21 cellular contexts compared by ENCODE assay signal in genomic region chr5:140764177-140765020, GRCh38. TPM values are rescaled to one million over a fixed set of nuclear protein-coding genes. Genes with fewer than 3 reads are reported as not detected.
A peak's percentile ranks its signal among the peaks of the same experiment; 100 is the strongest.
DNase-seq lines count a peak whose midpoint lies in the region; ATAC-seq, FAIRE-seq and TF ChIP-seq lines count a peak whose summit lies in the region.
"Had no signal": no experiment of that assay in that cellular context is flagged by ENCODE, and none has a peak within 500 bp of the region (broad histone marks: within the 10 kb centered on the region; RNA-seq: fewer than 3 reads in every experiment).

No MANE protein-coding gene starts in this region.

- TF ChIP-seq CTCF in H1 (IDR thresholded peaks at IDR 0.05; ENCODE audit: control extremely low read depth in 1 of 3, insufficient read depth in 1 of 3, low read depth in 1 of 3, low read length in 3 of 3): no peak
- no peak for TF ChIP-seq CTCF in esophagus muscularis mucosa (IDR thresholded peaks at IDR 0.05)

- intact Hi-C loops in esophagus muscularis mucosa (cut with DNase I): no loop called here

- in situ Hi-C loops in SK-MEL-5 (cut with HindIII; ENCODE audit: low pct_unique_long_range_greater_than_20kb, low sequenced_read_pairs): no loop called here

- CTCF ChIA-PET in H1 (lab: Charles Lee; ENCODE audit: partially characterized antibody): no interaction called here

- no peak overlapping the region for H2BK20ac ChIP-seq in H1 (ENCODE audit: low read length)

- no peaks in the 10 kb centered on the region for H3K4me1 ChIP-seq in H1 (replicated peaks in 1 of 4; ENCODE audit: control insufficient read depth in 3 of 4, insufficient read depth in 4 of 4, low read length in 3 of 4)
- no peaks in the 10 kb centered on the region for H3K4me1 ChIP-seq in esophagus muscularis mucosa
- H3K4me1 ChIP-seq: BLaER1, SJCRH30 had no signal

- H3K56ac ChIP-seq in H1 (replicated peaks; ENCODE audit: insufficient read length, low read depth, low read length): no peak overlapping the region

- no peak overlapping the region for H3K4me2 ChIP-seq in H1 (ENCODE audit: insufficient read depth in 1 of 2, low read depth in 2 of 2, low read length in 2 of 2)
- H3K4me2 ChIP-seq: BLaER1 had no signal

- H2BK5ac ChIP-seq in H1 (ENCODE audit: low read depth, low read length): no peak overlapping the region

- no peaks in the 10 kb centered on the region for H3K23me2 ChIP-seq in H1 (ENCODE audit: low read depth, low read length)

- H4K20me1 ChIP-seq in H1 (replicated peaks in 1 of 2; ENCODE audit: control insufficient read depth in 1 of 2, insufficient read depth in 2 of 2, low read length in 2 of 2): no peaks in the 10 kb centered on the region
- H4K20me1 ChIP-seq: BLaER1 had no signal

- H2BK120ac ChIP-seq in H1 (replicated peaks; ENCODE audit: low read depth, low read length): no peak overlapping the region

- no peaks in the 10 kb centered on the region for H3K36me3 ChIP-seq in H1 (ENCODE audit: control insufficient read depth in 2 of 4, insufficient read depth in 4 of 4, low read length in 3 of 4)
- no peaks in the 10 kb centered on the region for H3K36me3 ChIP-seq in esophagus muscularis mucosa
- H3K36me3 ChIP-seq: BLaER1, SJCRH30 had no signal

- H3K9ac ChIP-seq in H1 (replicated peaks in 1 of 4; ENCODE audit: extremely low read depth in 1 of 4, low read depth in 3 of 4, low read length in 3 of 4): no peak overlapping the region
- H3K9ac ChIP-seq: BLaER1 had no signal

- FAIRE-seq in H1 (lab: Jason Lieb, UNC): no peak
- FAIRE-seq: GM19239, HTR-8/SVneo had no signal

- H3K14ac ChIP-seq in H1 (ENCODE audit: insufficient read length): no peak overlapping the region

- no peak overlapping the region for H4K8ac ChIP-seq in H1 (ENCODE audit: extremely low read depth, insufficient read depth, low read length)

- no peak overlapping the region for H2AFZ ChIP-seq in H1 (ENCODE audit: low read length)

- H3K27ac ChIP-seq in H1 (ENCODE audit: low read depth, low read length) (no peak overlapping the region), esophagus muscularis mucosa (replicated peaks in 1 of 4) (no peak overlapping the region)
- H3K27ac ChIP-seq: 22Rv1, BLaER1, RWPE1, SJCRH30 had no signal

- DNase-seq in DMS53 (lab: John Stamatoyannopoulos, UW) (peak; percentile 23), DMS53 treated with DMSO at 0.1 percent for 48 hours (lab: John Stamatoyannopoulos, UW; ENCODE audit: unreplicated experiment) (no peak), SK-MEL-5 (ENCODE audit: low read depth, low spot score) (peak; percentile 6), H1 (ENCODE audit: low read depth in 1 of 2, low spot score in 2 of 2) (no peak), esophagus muscularis mucosa (ENCODE audit: extremely low spot score) (no peak), putamen (ENCODE audit: low spot score) (no peak), NCI-H748 (lab: John Stamatoyannopoulos, UW; ENCODE audit: unreplicated experiment) (no peak)
- DNase-seq: CD8-positive, alpha-beta memory T cell; H7; NCI-H1417; NCI-H187 treated with DMSO at 0.1 percent for 48 hours; NCI-H446; NCI-H748 treated with DMSO at 0.1 percent for 48 hours had no signal

- no peak overlapping the region for H2BK12ac ChIP-seq in H1 (ENCODE audit: low read depth, low read length)

- no peak overlapping the region for H4K5ac ChIP-seq in H1 (ENCODE audit: insufficient read length, low read depth, low read length)

- H2BK15ac ChIP-seq in H1 (ENCODE audit: low read length): no peak overlapping the region

- TF ChIP-seq EP300 in H1 (IDR thresholded peaks at IDR 0.05; ENCODE audit: borderline replicate concordance in 1 of 2, low read depth in 2 of 2, low read length in 2 of 2) (no peak), esophagus muscularis mucosa (IDR thresholded peaks at IDR 0.05) (no peak)

- H3K9me3 ChIP-seq in H1 (ENCODE audit: insufficient read depth in 2 of 2, low read depth in 1 of 2, low read length in 1 of 2) (peaks cover 58 to 60% of the 10 kb centered on the region in 2 experiments), esophagus muscularis mucosa (peaks cover 0 to 99% (median 94%) of the 10 kb centered on the region in 4 donors)

- H3K79me1 ChIP-seq in H1 (ENCODE audit: low read depth, low read length): no peaks in the 10 kb centered on the region

- POLR2A ChIA-PET in H1 (lab: Charles Lee; ENCODE audit: partially characterized antibody): no interaction called here

- no peaks in the 10 kb centered on the region for H3K79me2 ChIP-seq in H1 (ENCODE audit: control insufficient read depth in 1 of 2, insufficient read depth in 2 of 2, low read length in 2 of 2)

- no peak for TF ChIP-seq RAD21 in H1 (IDR thresholded peaks at IDR 0.05 in 1 of 2, conservative IDR thresholded peaks at IDR 0.05 in 1 of 2; ENCODE audit: low read depth in 2 of 2, low read length in 2 of 2)

- no peak for ATAC-seq in HG03457 (IDR thresholded peaks at IDR 0.05; ENCODE audit: unreplicated experiment)

- no peak overlapping the region for H2AK5ac ChIP-seq in H1 (ENCODE audit: low read depth, low read length)

- no peak overlapping the region for H4K91ac ChIP-seq in H1 (replicated peaks; ENCODE audit: insufficient read length, low read length)

- no peak overlapping the region for H3K4ac ChIP-seq in H1 (replicated peaks; ENCODE audit: insufficient read length, low read depth, low read length)

- no peak for TF ChIP-seq POLR2A in H1 (IDR thresholded peaks at IDR 0.05; ENCODE audit: control extremely low read depth in 1 of 2, low read depth in 2 of 2, low read length in 2 of 2)
- TF ChIP-seq POLR2A in esophagus muscularis mucosa (IDR thresholded peaks at IDR 0.05; ENCODE audit: low read depth): no peak

- no peak overlapping the region for H3K18ac ChIP-seq in H1 (ENCODE audit: extremely low read depth, low read length)

- 90% methylated on average over 2 of the region's 2 CpGs; no CpG with 5 or more reads in 1 of the 2 experiments for WGBS in H1 (ENCODE audit: extremely low coverage in 1 of 2, insufficient coverage in 1 of 2, insufficient read length in 1 of 2, insufficient replicate concordance in 2 of 2, low coverage in 1 of 2, low lambda C conversion rate in 2 of 2, missing lambda C conversion rate in 1 of 2), 2 experiments
- 94% methylated on average over 2 of the region's 2 CpGs for WGBS in esophagus muscularis mucosa

- no peaks in the 10 kb centered on the region for H3K27me3 ChIP-seq in H1 (replicated peaks in 1 of 4; ENCODE audit: control insufficient read depth in 3 of 4, extremely low read depth in 1 of 4, insufficient read depth in 3 of 4, low read length in 3 of 4)
- no peaks in the 10 kb centered on the region for H3K27me3 ChIP-seq in esophagus muscularis mucosa
- H3K27me3 ChIP-seq: BLaER1, SJCRH30 had no signal

- no peak overlapping the region for H3K23ac ChIP-seq in H1 (ENCODE audit: insufficient read length)

- H3K4me3 ChIP-seq in H1 (ENCODE audit: extremely low read depth in 1 of 4, insufficient read depth in 2 of 4, low read depth in 3 of 4, low read length in 4 of 4) (no peak overlapping the region), esophagus muscularis mucosa (no peak overlapping the region)
- H3K4me3 ChIP-seq: BLaER1, SJCRH30 had no signal

RNA-seq across cellular contexts. Expression of gene PCDHA1, which starts 21.5 kb away (rescaled TPM):
- total RNA-seq in SK-MEL-5 (2014; rRNA removed; shearing (Covaris generic)): 0.48 and 0.55 TPM in 2 replicates
- 0.85 and 1.2 TPM in 2 replicates for polyA plus RNA-seq in SK-MEL-5 (2015; cell fraction: cytosol; rRNA removed)
- polyA plus RNA-seq in SK-MEL-5 (2015; cell fraction: nucleus; rRNA removed): not detected in 2 replicates
- 0.50 and 0.52 TPM in 2 replicates for total RNA-seq in H1 (2021; fragmentation: NEBNext Ultra II Directional; extraction: Animal tissue kit (Norgen Biotek cat#: 25700))
- polyA plus RNA-seq in H1 (2011; rRNA removed): 0.23 and 0.52 TPM in 2 replicates
- 0.54 TPM for polyA plus RNA-seq in H1 (2011; cell fraction: cytosol; rRNA removed)
- polyA plus RNA-seq in H1 (2011; cell fraction: nucleus; rRNA removed): 0.80 TPM
- polyA plus RNA-seq in H1 (2012, experiment 1 of 2): 0.29 to 0.62 TPM (median 0.52 TPM) in 4 replicates
- polyA plus RNA-seq in H1 (2012, experiment 2 of 2): 0.12 TPM
- polyA plus RNA-seq in H1 (2013, experiment 1 of 2): 2.6 TPM
- polyA plus RNA-seq in H1 (2013, experiment 2 of 2): 2.3 TPM
- polyA minus RNA-seq in H1 (2011; rRNA and poly(A)+ RNA removed): 0.34 and 0.54 TPM in 2 replicates
- polyA minus RNA-seq in H1 (2011; cell fraction: cytosol; rRNA and poly(A)+ RNA removed): 1.0 TPM
- polyA minus RNA-seq in H1 (2011; cell fraction: nucleus; rRNA and poly(A)+ RNA removed): 1.4 TPM
- total RNA-seq in esophagus muscularis mucosa: not detected
- total RNA-seq: CD8-positive, alpha-beta memory T cell; H7; SJCRH30 had no signal
- polyA plus RNA-seq: CD8-positive, alpha-beta memory T cell; IgD-negative memory B cell had no signal

RNA-seq across cellular contexts. Expression of gene PCDHA2, which starts 30.3 kb away (rescaled TPM):
- 0.08 and 0.13 TPM in 2 replicates for total RNA-seq in SK-MEL-5 (2014; rRNA removed; shearing (Covaris generic))
- polyA plus RNA-seq in SK-MEL-5 (2015; cell fraction: cytosol; rRNA removed): 0.20 and 0.25 TPM in 2 replicates
- 0.09 and 0.23 TPM in 2 replicates for polyA plus RNA-seq in SK-MEL-5 (2015; cell fraction: nucleus; rRNA removed)
- total RNA-seq in H1 (2021; fragmentation: NEBNext Ultra II Directional; extraction: Animal tissue kit (Norgen Biotek cat#: 25700)): 1.9 TPM in 2 replicates
- polyA plus RNA-seq in H1 (2011; rRNA removed): 0.86 and 1.2 TPM in 2 replicates
- polyA plus RNA-seq in H1 (2011; cell fraction: cytosol; rRNA removed): 1.3 TPM
- polyA plus RNA-seq in H1 (2011; cell fraction: nucleus; rRNA removed): 2.1 TPM
- polyA plus RNA-seq in H1 (2012, experiment 1 of 2): 1.8 to 2.9 TPM (median 2.4 TPM) in 4 replicates
- polyA plus RNA-seq in H1 (2012, experiment 2 of 2): 0.24 TPM
- polyA plus RNA-seq in H1 (2013, experiment 1 of 2): 0.99 TPM
- 0.85 TPM for polyA plus RNA-seq in H1 (2013, experiment 2 of 2)
- 3.0 and 3.4 TPM in 2 replicates for polyA minus RNA-seq in H1 (2011; rRNA and poly(A)+ RNA removed)
- polyA minus RNA-seq in H1 (2011; cell fraction: cytosol; rRNA and poly(A)+ RNA removed): 2.8 TPM
- 13.8 TPM for polyA minus RNA-seq in H1 (2011; cell fraction: nucleus; rRNA and poly(A)+ RNA removed)
- total RNA-seq in esophagus muscularis mucosa: under 1 TPM in 3 of 4 donors, not detected in 1; 0.13 to 0.42 (median 0.34) TPM
- total RNA-seq: CD8-positive, alpha-beta memory T cell; H7; SJCRH30 had no signal
- polyA plus RNA-seq: CD8-positive, alpha-beta memory T cell; IgD-negative memory B cell had no signal

RNA-seq across cellular contexts. Expression of gene PCDHA3, which starts 36.5 kb away (rescaled TPM):
- 0.27 and 0.48 TPM in 2 replicates for total RNA-seq in SK-MEL-5 (2014; rRNA removed; shearing (Covaris generic))
- 0.56 and 0.82 TPM in 2 replicates for polyA plus RNA-seq in SK-MEL-5 (2015; cell fraction: cytosol; rRNA removed)
- polyA plus RNA-seq in SK-MEL-5 (2015; cell fraction: nucleus; rRNA removed): 0.70 and 1.5 TPM in 2 replicates
- total RNA-seq in H1 (2021; fragmentation: NEBNext Ultra II Directional; extraction: Animal tissue kit (Norgen Biotek cat#: 25700)): 0.67 and 0.80 TPM in 2 replicates
- 0.48 and 0.61 TPM in 2 replicates for polyA plus RNA-seq in H1 (2011; rRNA removed)
- polyA plus RNA-seq in H1 (2011; cell fraction: cytosol; rRNA removed): 0.71 TPM
- polyA plus RNA-seq in H1 (2011; cell fraction: nucleus; rRNA removed): 1.7 TPM
- polyA plus RNA-seq in H1 (2012, experiment 1 of 2): 0.69 to 1.7 TPM (median 1.3 TPM) in 4 replicates
- polyA plus RNA-seq in H1 (2012, experiment 2 of 2): 0.21 TPM
- 1.7 TPM for polyA plus RNA-seq in H1 (2013, experiment 1 of 2)
- polyA plus RNA-seq in H1 (2013, experiment 2 of 2): 1.3 TPM
- 0.88 and 1.5 TPM in 2 replicates for polyA minus RNA-seq in H1 (2011; rRNA and poly(A)+ RNA removed)
- polyA minus RNA-seq in H1 (2011; cell fraction: cytosol; rRNA and poly(A)+ RNA removed): 0.66 TPM
- polyA minus RNA-seq in H1 (2011; cell fraction: nucleus; rRNA and poly(A)+ RNA removed): 6.1 TPM
- 1 to 10 TPM in 3 of 4 donors, under 1 TPM in 1; 0.17 to 1.9 (median 1.2) TPM for total RNA-seq in esophagus muscularis mucosa
- total RNA-seq: CD8-positive, alpha-beta memory T cell; H7 had no signal
- polyA plus RNA-seq: CD8-positive, alpha-beta memory T cell; IgD-negative memory B cell had no signal

RNA-seq across cellular contexts. Expression of gene PCDHA4, which starts 42.5 kb away (rescaled TPM):
- 0.48 and 0.67 TPM in 2 replicates for total RNA-seq in SK-MEL-5 (2014; rRNA removed; shearing (Covaris generic))
- 0.43 and 0.49 TPM in 2 replicates for polyA plus RNA-seq in SK-MEL-5 (2015; cell fraction: cytosol; rRNA removed)
- polyA plus RNA-seq in SK-MEL-5 (2015; cell fraction: nucleus; rRNA removed): 0.06 TPM in 1 of 2 replicates, not detected in the other
- total RNA-seq in H1 (2021; fragmentation: NEBNext Ultra II Directional; extraction: Animal tissue kit (Norgen Biotek cat#: 25700)): 5.3 and 5.7 TPM in 2 replicates
- 3.7 and 3.8 TPM in 2 replicates for polyA plus RNA-seq in H1 (2011; rRNA removed)
- 3.8 TPM for polyA plus RNA-seq in H1 (2011; cell fraction: cytosol; rRNA removed)
- polyA plus RNA-seq in H1 (2011; cell fraction: nucleus; rRNA removed): 6.3 TPM
- polyA plus RNA-seq in H1 (2012, experiment 1 of 2): 3.1 to 4.6 TPM (median 3.9 TPM) in 4 replicates
- polyA plus RNA-seq in H1 (2012, experiment 2 of 2): 2.0 TPM
- 4.8 TPM for polyA plus RNA-seq in H1 (2013, experiment 1 of 2)
- 4.7 TPM for polyA plus RNA-seq in H1 (2013, experiment 2 of 2)
- polyA minus RNA-seq in H1 (2011; rRNA and poly(A)+ RNA removed): 8.7 and 11.0 TPM in 2 replicates
- 7.2 TPM for polyA minus RNA-seq in H1 (2011; cell fraction: cytosol; rRNA and poly(A)+ RNA removed)
- polyA minus RNA-seq in H1 (2011; cell fraction: nucleus; rRNA and poly(A)+ RNA removed): 23.3 TPM
- 1 to 10 TPM in 1 of 4 donors, under 1 TPM in 3; 0.45 to 1.1 (median 0.66) TPM for total RNA-seq in esophagus muscularis mucosa
- total RNA-seq: CD8-positive, alpha-beta memory T cell; SJCRH30 had no signal
- polyA plus RNA-seq: CD8-positive, alpha-beta memory T cell; IgD-negative memory B cell had no signal

RNA-seq across cellular contexts. Expression of gene PCDHA5, which starts 57.0 kb away (rescaled TPM):
- 0.40 and 0.77 TPM in 2 replicates for total RNA-seq in SK-MEL-5 (2014; rRNA removed; shearing (Covaris generic))
- 0.37 and 0.91 TPM in 2 replicates for polyA plus RNA-seq in SK-MEL-5 (2015; cell fraction: cytosol; rRNA removed)
- 0.19 TPM in 1 of 2 replicates, not detected in the other for polyA plus RNA-seq in SK-MEL-5 (2015; cell fraction: nucleus; rRNA removed)
- total RNA-seq in H1 (2021; fragmentation: NEBNext Ultra II Directional; extraction: Animal tissue kit (Norgen Biotek cat#: 25700)): 0.52 and 0.76 TPM in 2 replicates
- 0.28 and 0.33 TPM in 2 replicates for polyA plus RNA-seq in H1 (2011; rRNA removed)
- polyA plus RNA-seq in H1 (2011; cell fraction: cytosol; rRNA removed): 0.23 TPM
- 1.3 TPM for polyA plus RNA-seq in H1 (2011; cell fraction: nucleus; rRNA removed)
- polyA plus RNA-seq in H1 (2012, experiment 1 of 2): 0.49 to 0.62 TPM (median 0.55 TPM) in 4 replicates
- polyA plus RNA-seq in H1 (2012, experiment 2 of 2): not detected
- polyA plus RNA-seq in H1 (2013, experiment 1 of 2): 0.26 TPM
- polyA plus RNA-seq in H1 (2013, experiment 2 of 2): 0.18 TPM
- 1.3 TPM in 2 replicates for polyA minus RNA-seq in H1 (2011; rRNA and poly(A)+ RNA removed)
- polyA minus RNA-seq in H1 (2011; cell fraction: cytosol; rRNA and poly(A)+ RNA removed): 0.73 TPM
- 6.5 TPM for polyA minus RNA-seq in H1 (2011; cell fraction: nucleus; rRNA and poly(A)+ RNA removed)
- under 1 TPM; 0.17 to 0.69 (median 0.30) TPM for total RNA-seq in esophagus muscularis mucosa
- total RNA-seq: CD8-positive, alpha-beta memory T cell had no signal
- polyA plus RNA-seq: CD8-positive, alpha-beta memory T cell; IgD-negative memory B cell had no signal

Comparison
In these comparisons a context has a peak if more than half of its experiments do, and no peak if none do; other contexts are left out.
1. DNase-seq: peak in DMS53 (single experiment) and SK-MEL-5 (single experiment); none in DMS53 treated with DMSO at 0.1 percent for 48 hours (single experiment), H1 (0 of 2), esophagus muscularis mucosa (single experiment), putamen (single experiment) and NCI-H748 (single experiment).